In genomic region chr5:170809551-170809950, GRCh38 we compare ENCODE assay signal across 8 cellular contexts. TPM values are rescaled to one million over a fixed set of nuclear protein-coding genes. Genes with fewer than 3 reads are reported as not detected.
DNase-seq lines count a peak whose midpoint lies in the region; ATAC-seq and TF ChIP-seq lines count a peak whose summit lies in the region.

No MANE protein-coding gene starts in this region.

- peaks cover 7% of the 10 kb centered on the region for H3K27me3 ChIP-seq in WERI-Rb-1 (ENCODE audit: insufficient read depth, low read depth, severe bottlenecking)
- no peaks in the 10 kb centered on the region for H3K27me3 ChIP-seq in naive thymus-derived CD4-positive, alpha-beta T cell (ENCODE audit: control insufficient read depth in 2 of 2, insufficient read depth in 2 of 2, low read length in 2 of 2)

- TF ChIP-seq CTCF in WERI-Rb-1 (IDR thresholded peaks at IDR 0.05; ENCODE audit: low read depth, low read length), result peak; percentile 66

- ATAC-seq in activated T-cell treated with anti-CD3 and anti-CD28 coated beads, Interleukin-2, amount 50 U/mL, for 4 hours, result no peak
- no peak for ATAC-seq in naive thymus-derived CD4-positive, alpha-beta T cell

- POLR2A ChIA-PET in naive thymus-derived CD4-positive, alpha-beta T cell (lab: Charles Lee), result no interaction called here

- no peaks in the 10 kb centered on the region for H3K36me3 Mint-ChIP-seq in activated T-cell treated with anti-CD3 and anti-CD28 coated beads, Interleukin-2, amount 50 U/mL, for 4 hours (ENCODE audit: insufficient read depth)
- no peaks in the 10 kb centered on the region for H3K36me3 Mint-ChIP-seq in naive thymus-derived CD4-positive, alpha-beta T cell

- no peak overlapping the region for H3K27ac Mint-ChIP-seq in naive thymus-derived CD4-positive, alpha-beta T cell

- H3K4me3 Mint-ChIP-seq in activated T-cell treated with anti-CD3 and anti-CD28 coated beads, Interleukin-2, amount 50 U/mL, for 4 hours, result no peak overlapping the region
- no peak overlapping the region for H3K4me3 Mint-ChIP-seq in naive thymus-derived CD4-positive, alpha-beta T cell

- H3K4me3 ChIP-seq in WERI-Rb-1 (ENCODE audit: low read depth, low read length), result no peak overlapping the region
- H3K4me3 ChIP-seq in naive thymus-derived CD4-positive, alpha-beta T cell (ENCODE audit: low read length), result no peak overlapping the region

- no peaks in the 10 kb centered on the region for H3K36me3 ChIP-seq in WERI-Rb-1
- H3K36me3 ChIP-seq in naive thymus-derived CD4-positive, alpha-beta T cell (ENCODE audit: control insufficient read depth in 2 of 3, insufficient read depth in 3 of 3, low read length in 3 of 3), result no peaks in the 10 kb centered on the region

- CTCF ChIA-PET in naive thymus-derived CD4-positive, alpha-beta T cell (lab: Charles Lee), result no interaction called here

- no peaks in the 10 kb centered on the region for H3K4me1 Mint-ChIP-seq in activated T-cell treated with anti-CD3 and anti-CD28 coated beads, Interleukin-2, amount 50 U/mL, for 4 hours (ENCODE audit: low read depth)
- H3K4me1 Mint-ChIP-seq in naive thymus-derived CD4-positive, alpha-beta T cell, result no peaks in the 10 kb centered on the region

- intact Hi-C loops in naive thymus-derived CD4-positive, alpha-beta T cell (cut with micrococcal nuclease), result no loop called here

- peak; percentile 62 for DNase-seq in D341Med (ENCODE audit: low spot score)
- peak; percentile 5 for DNase-seq in LHCN-M2 (ENCODE audit: low read depth)
- peak; percentile 51 for DNase-seq in WERI-Rb-1
- peak; percentile 39 for DNase-seq in kidney tubule cell (ENCODE audit: low spot score)
- DNase-seq in activated T-cell treated with anti-CD3 and anti-CD28 coated beads, Interleukin-2, amount 50 U/mL, for 4 hours, result no peak
- no peak for DNase-seq in T-helper 1 cell
- DNase-seq in naive thymus-derived CD4-positive, alpha-beta T cell, result no peak
- no peak for DNase-seq in NK-92 (lab: John Stamatoyannopoulos, UW; ENCODE audit: unreplicated experiment)

- no peaks in the 10 kb centered on the region for H3K9me3 Mint-ChIP-seq in activated T-cell treated with anti-CD3 and anti-CD28 coated beads, Interleukin-2, amount 50 U/mL, for 4 hours
- peaks cover 0 to 4% (median 0%) of the 10 kb centered on the region in 11 donors for H3K9me3 Mint-ChIP-seq in naive thymus-derived CD4-positive, alpha-beta T cell

- no peaks in the 10 kb centered on the region for H3K9me3 ChIP-seq in WERI-Rb-1 (ENCODE audit: severe bottlenecking)
- H3K9me3 ChIP-seq in naive thymus-derived CD4-positive, alpha-beta T cell (ENCODE audit: control insufficient read depth in 2 of 3, low read length in 3 of 3), result no peaks in the 10 kb centered on the region

- H3K27ac ChIP-seq in WERI-Rb-1, result no peak overlapping the region
- H3K27ac ChIP-seq in naive thymus-derived CD4-positive, alpha-beta T cell (ENCODE audit: low read depth, low read length), result no peak overlapping the region

- peaks cover 9% of the 10 kb centered on the region for H3K27me3 Mint-ChIP-seq in activated T-cell treated with anti-CD3 and anti-CD28 coated beads, Interleukin-2, amount 50 U/mL, for 4 hours (ENCODE audit: low read depth)
- peaks cover 0 to 29% (median 12%) of the 10 kb centered on the region in 5 donors for H3K27me3 Mint-ChIP-seq in naive thymus-derived CD4-positive, alpha-beta T cell

- no peaks in the 10 kb centered on the region for H3K4me1 ChIP-seq in naive thymus-derived CD4-positive, alpha-beta T cell (ENCODE audit: control insufficient read depth in 2 of 2, insufficient read depth in 2 of 2, low read length in 2 of 2)

RNA-seq across cellular contexts. Expression of gene GABRP, which starts 26.0 kb away (rescaled TPM):
- 0.06 TPM in 1 of 2 replicates, not detected in the other for total RNA-seq in LHCN-M2 (2014; rRNA removed)
- polyA plus RNA-seq in LHCN-M2 (2012), result not detected
- total RNA-seq in activated T-cell treated with anti-CD3 and anti-CD28 coated beads, Interleukin-2, amount 50 U/mL, for 4 hours, result not detected
- not detected for total RNA-seq in naive thymus-derived CD4-positive, alpha-beta T cell
- not detected for polyA plus RNA-seq in naive thymus-derived CD4-positive, alpha-beta T cell

RNA-seq across cellular contexts. Expression of gene RANBP17, which starts 52.3 kb away (rescaled TPM):
- total RNA-seq in LHCN-M2 (2014; rRNA removed), result 0.86 and 4.6 TPM in 2 replicates
- 0.35 TPM for polyA plus RNA-seq in LHCN-M2 (2012)
- under 1 TPM in 1 of 3 donors, not detected in 2; 0.34 TPM for total RNA-seq in activated T-cell treated with anti-CD3 and anti-CD28 coated beads, Interleukin-2, amount 50 U/mL, for 4 hours
- 1 to 10 TPM in 1 of 5 experiments, not detected in 4; 3.0 TPM for total RNA-seq in naive thymus-derived CD4-positive, alpha-beta T cell
- polyA plus RNA-seq in naive thymus-derived CD4-positive, alpha-beta T cell, result not detected

Comparison
In these comparisons a context has a peak if more than half of its experiments do, and no peak if none do; other contexts are left out.
1. DNase-seq: peak in D341Med (single experiment), LHCN-M2 (single experiment), WERI-Rb-1 (single experiment) and kidney tubule cell (single experiment); none in activated T-cell treated with anti-CD3 and anti-CD28 coated beads, Interleukin-2, amount 50 U/mL, for 4 hours (single experiment), T-helper 1 cell (0 of 5), naive thymus-derived CD4-positive, alpha-beta T cell (0 of 9) and NK-92 (single experiment).